8 cellular contexts compared by ENCODE assay signal in genomic region chr5:61167382-61167781, GRCh38. TPM values are rescaled to one million over a fixed set of nuclear protein-coding genes. Genes with fewer than 3 reads are reported as not detected.
DNase-seq lines count a peak whose midpoint lies in the region; ATAC-seq and TF ChIP-seq lines count a peak whose summit lies in the region.

No MANE protein-coding gene starts in this region.

- no peaks in the 10 kb centered on the region for H3K9me3 Mint-ChIP-seq in activated CD8-positive, alpha-beta memory T cell treated with anti-CD3 and anti-CD28 coated beads, Interleukin-2, amount 10 ng/mL, durations not matched to agents 7 days and 5 days (ENCODE audit: low read depth)

- TF ChIP-seq CTCF in fibroblast of lung (conservative IDR thresholded peaks at IDR 0.05 in 1 of 2, IDR thresholded peaks at IDR 0.05 in 1 of 2; ENCODE audit: low read depth in 1 of 2, low read length in 2 of 2) (peak; percentile 26 to 32), smooth muscle cell (IDR thresholded peaks at IDR 0.05; ENCODE audit: borderline replicate concordance, insufficient read depth, poor library complexity, severe bottlenecking) (peak; percentile 22)

- CTCF ChIA-PET in activated CD8-positive, alpha-beta memory T cell treated with anti-CD3 and anti-CD28 coated beads, Interleukin-2, amount 10 ng/mL, durations not matched to agents 7 days and 5 days (lab: Charles Lee), result no interaction called here

- H3K9me3 ChIP-seq in fibroblast of lung (ENCODE audit: control insufficient read depth, insufficient read depth, low read depth, low read length) (no peaks in the 10 kb centered on the region), smooth muscle cell (replicated peaks; ENCODE audit: low read depth) (no peaks in the 10 kb centered on the region)

- H3K4me3 ChIP-seq in fibroblast of lung (replicated peaks in 1 of 4; ENCODE audit: control extremely low read depth in 1 of 4, insufficient read depth in 1 of 4, low read depth in 3 of 4, low read length in 4 of 4), result no peak overlapping the region
- no peak overlapping the region for H3K4me3 ChIP-seq in smooth muscle cell

- no peaks in the 10 kb centered on the region for H3F3A ChIP-seq in smooth muscle cell (ENCODE audit: low read depth)

- H2AFZ ChIP-seq in fibroblast of lung (ENCODE audit: low read length) (no peak overlapping the region), smooth muscle cell (ENCODE audit: low read depth) (no peak overlapping the region)

- H3K4me2 ChIP-seq in fibroblast of lung (ENCODE audit: extremely low read depth, insufficient read depth, low read length), result no peak overlapping the region
- H3K4me2 ChIP-seq in smooth muscle cell, result no peak overlapping the region

- 73% methylated on average over 4 of the region's 4 CpGs for WGBS in smooth muscle cell (ENCODE audit: low lambda C conversion rate)

- no peaks in the 10 kb centered on the region for H3K36me3 ChIP-seq in fibroblast of lung (ENCODE audit: control insufficient read depth, insufficient read depth, low read length)
- no peaks in the 10 kb centered on the region for H3K36me3 ChIP-seq in smooth muscle cell (ENCODE audit: low read depth)

- H4K20me1 ChIP-seq in fibroblast of lung (ENCODE audit: control insufficient read depth, extremely low read depth, insufficient read depth, low read length) (no peaks in the 10 kb centered on the region), smooth muscle cell (ENCODE audit: low read depth) (no peaks in the 10 kb centered on the region)

- H3K27ac ChIP-seq in fibroblast of lung (ENCODE audit: insufficient read depth, low read length), result no peak overlapping the region
- H3K27ac ChIP-seq in smooth muscle cell (ENCODE audit: low read depth), result no peak overlapping the region

- peak; percentile 2 for DNase-seq in NK-92 treated with Interleukin-12 subunit alpha and Interleukin-12 subunit beta, amount 100 ng/mL, for 24 hours (lab: John Stamatoyannopoulos, UW)
- no peak for DNase-seq in NK-92 (lab: John Stamatoyannopoulos, UW; ENCODE audit: unreplicated experiment)
- peak; percentile 59 for DNase-seq in NCI-H69 (lab: John Stamatoyannopoulos, UW)
- DNase-seq in fibroblast of lung (ENCODE audit: low read depth in 2 of 2), result peak; percentile 47 to 69
- no peak for DNase-seq in smooth muscle cell (lab: John Stamatoyannopoulos, UW; ENCODE audit: unreplicated experiment)
- no peak for DNase-seq in activated CD8-positive, alpha-beta memory T cell treated with anti-CD3 and anti-CD28 coated beads, Interleukin-2, amount 10 ng/mL, durations not matched to agents 7 days and 5 days

- H3K4me1 Mint-ChIP-seq in activated CD8-positive, alpha-beta memory T cell treated with anti-CD3 and anti-CD28 coated beads, Interleukin-2, amount 10 ng/mL, durations not matched to agents 7 days and 5 days, result peaks cover 16% of the 10 kb centered on the region

- no peak overlapping the region for H3K4me3 Mint-ChIP-seq in activated CD8-positive, alpha-beta memory T cell treated with anti-CD3 and anti-CD28 coated beads, Interleukin-2, amount 10 ng/mL, durations not matched to agents 7 days and 5 days

- H3K9ac ChIP-seq in fibroblast of lung (ENCODE audit: insufficient read depth, low read length) (no peak overlapping the region), smooth muscle cell (ENCODE audit: low read depth) (no peak overlapping the region)

- peaks cover 18% of the 10 kb centered on the region for H3K79me2 ChIP-seq in fibroblast of lung (ENCODE audit: control insufficient read depth, insufficient read depth, low read length)
- peaks cover 35% of the 10 kb centered on the region for H3K79me2 ChIP-seq in smooth muscle cell (ENCODE audit: low read depth)

- ATAC-seq in HG03039 (IDR thresholded peaks at IDR 0.05; ENCODE audit: unreplicated experiment) (no peak), HG02571 (IDR thresholded peaks at IDR 0.05; ENCODE audit: unreplicated experiment) (no peak)
- ATAC-seq in activated CD8-positive, alpha-beta memory T cell treated with anti-CD3 and anti-CD28 coated beads, Interleukin-2, amount 10 ng/mL, durations not matched to agents 7 days and 5 days, result no peak

- H3K27ac Mint-ChIP-seq in activated CD8-positive, alpha-beta memory T cell treated with anti-CD3 and anti-CD28 coated beads, Interleukin-2, amount 10 ng/mL, durations not matched to agents 7 days and 5 days, result no peak overlapping the region

- H3K4me1 ChIP-seq in fibroblast of lung (ENCODE audit: control insufficient read depth, extremely low read depth, insufficient read depth, low read length) (no peaks in the 10 kb centered on the region), smooth muscle cell (ENCODE audit: low read depth) (peaks cover 9% of the 10 kb centered on the region)

- no peaks in the 10 kb centered on the region for H3K27me3 ChIP-seq in fibroblast of lung (ENCODE audit: control insufficient read depth, insufficient read depth, low read length)
- no peaks in the 10 kb centered on the region for H3K27me3 ChIP-seq in smooth muscle cell (ENCODE audit: low read depth)

- no peaks in the 10 kb centered on the region for H3K27me3 Mint-ChIP-seq in activated CD8-positive, alpha-beta memory T cell treated with anti-CD3 and anti-CD28 coated beads, Interleukin-2, amount 10 ng/mL, durations not matched to agents 7 days and 5 days

- peaks cover 3% of the 10 kb centered on the region for H3K36me3 Mint-ChIP-seq in activated CD8-positive, alpha-beta memory T cell treated with anti-CD3 and anti-CD28 coated beads, Interleukin-2, amount 10 ng/mL, durations not matched to agents 7 days and 5 days

RNA-seq across cellular contexts. Expression of gene SMIM15, which starts 5.1 kb away (rescaled TPM):
- total RNA-seq in fibroblast of lung, result 42.4 and 64.6 TPM in 2 replicates
- polyA plus RNA-seq in fibroblast of lung, result 61.6 and 63.3 TPM in 2 replicates
- 48.3 and 58.9 TPM in 2 replicates for polyA plus RNA-seq in fibroblast of lung (2012)
- 11.2 and 23.0 TPM in 2 replicates for polyA minus RNA-seq in fibroblast of lung (ENCODE audit: low replicate concordance)
- total RNA-seq in smooth muscle cell, result 47.5 and 52.2 TPM in 2 replicates
- 46.5 and 51.4 TPM in 2 replicates for polyA plus RNA-seq in smooth muscle cell
- 10 to 100 TPM; 50.0 to 59.6 TPM for total RNA-seq in activated CD8-positive, alpha-beta memory T cell treated with anti-CD3 and anti-CD28 coated beads, Interleukin-2, amount 10 ng/mL, durations not matched to agents 7 days and 5 days

Comparison
In these comparisons a context has a peak if more than half of its experiments do, and no peak if none do; other contexts are left out.
1. DNase-seq: peak in NK-92 treated with Interleukin-12 subunit alpha and Interleukin-12 subunit beta, amount 100 ng/mL, for 24 hours (single experiment), NCI-H69 (single experiment) and fibroblast of lung (2 of 2); none in NK-92 (single experiment), smooth muscle cell (single experiment) and activated CD8-positive, alpha-beta memory T cell treated with anti-CD3 and anti-CD28 coated beads, Interleukin-2, amount 10 ng/mL, durations not matched to agents 7 days and 5 days (single experiment).